In genomic region chr1:31984419-31985347, GRCh38 we compare ENCODE assay signal across 8 cellular contexts. TPM values are rescaled to one million over a fixed set of nuclear protein-coding genes. Genes with fewer than 3 reads are reported as not detected.
DNase-seq lines count a peak whose midpoint lies in the region; ATAC-seq and TF ChIP-seq lines count a peak whose summit lies in the region.

No MANE protein-coding gene starts in this region.

- peaks cover 55 to 62% (median 57%) of the 10 kb centered on the region in 3 donors for H3K4me1 Mint-ChIP-seq in T-cell
- peaks cover 32% of the 10 kb centered on the region for H3K4me1 Mint-ChIP-seq in CD14-positive monocyte

- no peak for TF ChIP-seq CTCF in CD14-positive monocyte (IDR thresholded peaks at IDR 0.05)

- POLR2A ChIA-PET in T-cell (lab: Charles Lee), result interaction anchor here in 1 of 2 donors (0.6 kb wide), 2 partner anchors 112 to 611 kb away, joined by 4 to 8 read pairs; no protein-coding TSS in a partner anchor

- ATAC-seq in T-cell (replicated peaks in 1 of 4) (peak; percentile 57 to 89 (median 88)), GM18498 (IDR thresholded peaks at IDR 0.05; ENCODE audit: unreplicated experiment) (no peak), GM19463 (IDR thresholded peaks at IDR 0.05; ENCODE audit: unreplicated experiment) (no peak)

- no peaks in the 10 kb centered on the region for H3K27me3 Mint-ChIP-seq in T-cell
- H3K27me3 Mint-ChIP-seq in CD14-positive monocyte (ENCODE audit: low read depth in 3 of 3), result peaks cover 0 to 5% (median 0%) of the 10 kb centered on the region in 3 donors

- CTCF ChIA-PET in T-cell (lab: Charles Lee), result interaction anchor here in 1 of 2 donors (0.6 to 1.4 kb wide), 5 partner anchors 14 to 928 kb away, joined by 3 to 6 read pairs (median 3); no protein-coding TSS in a partner anchor

- H3K4me3 Mint-ChIP-seq in T-cell, result peak overlapping the region in 2 of 3 donors; percentile 7 to 55
- H3K4me3 Mint-ChIP-seq in CD14-positive monocyte, result no peak overlapping the region

- peak overlapping the region; percentile 91 to 97 for H3K27ac Mint-ChIP-seq in T-cell
- H3K27ac Mint-ChIP-seq in CD14-positive monocyte, result peak overlapping the region in 1 of 7 donors; percentile 57

- DNase-seq in Daoy (ENCODE audit: low read depth) (peak; percentile 58), T-cell (peak in 18 of 34 experiments; percentile 4 to 50 (median 16)), posterior vena cava (ENCODE audit: low spot score) (peak; percentile 45), AG08396 (ENCODE audit: low spot score) (no peak), CD14-positive monocyte (ENCODE audit: low spot score) (no peak)
- DNase-seq in central memory CD4-positive, alpha-beta T cell, result peak; percentile 8

- H3K36me3 Mint-ChIP-seq in T-cell (no peaks in the 10 kb centered on the region), CD14-positive monocyte (no peaks in the 10 kb centered on the region)

- intact Hi-C loops in posterior vena cava (cut with DNase I), result loop anchor here in 1 of 2 donors (10.0 kb wide), 1 partner anchor 80 kb away; no protein-coding TSS in a partner anchor
- intact Hi-C loops in CD14-positive monocyte (cut with micrococcal nuclease), result no loop called here

- no peaks in the 10 kb centered on the region for H3K9me3 Mint-ChIP-seq in T-cell
- H3K9me3 Mint-ChIP-seq in CD14-positive monocyte, result peaks cover 0 to 3% (median 0%) of the 10 kb centered on the region in 7 donors

RNA-seq across cellular contexts. Expression of gene KHDRBS1, which starts 29.0 kb away (rescaled TPM):
- 64.2 and 64.7 TPM in 2 replicates for total RNA-seq in Daoy (2014; rRNA removed; shearing (Covaris generic))
- total RNA-seq in T-cell (100 to 1,000 TPM in 3 of 5 donors, 10 to 100 TPM in 2; 98.9 to 115 (median 111) TPM), posterior vena cava (10 to 100 TPM; 68.8 to 71.5 TPM)
- polyA plus RNA-seq in CD14-positive monocyte, result 10 to 100 TPM; 51.6 to 65.6 TPM

RNA-seq across cellular contexts. Expression of gene PTP4A2, which starts 46.5 kb away (rescaled TPM):
- 388 and 393 TPM in 2 replicates for total RNA-seq in Daoy (2014; rRNA removed; shearing (Covaris generic))
- total RNA-seq in T-cell, result 100 to 1,000 TPM; 187 to 341 (median 224) TPM
- 100 to 1,000 TPM; 259 to 375 TPM for total RNA-seq in posterior vena cava
- polyA plus RNA-seq in CD14-positive monocyte, result 100 to 1,000 TPM; 294 to 501 TPM

Comparison
In these comparisons a context has a peak if more than half of its experiments do, and no peak if none do; other contexts are left out.
1. DNase-seq: peak in Daoy (single experiment), T-cell (18 of 34), central memory CD4-positive, alpha-beta T cell (single experiment) and posterior vena cava (single experiment); none in AG08396 (single experiment) and CD14-positive monocyte (single experiment).
2. ATAC-seq: peak in T-cell (4 of 4); none in GM18498 (single experiment) and GM19463 (single experiment).
3. H3K4me3 Mint-ChIP-seq: peak in T-cell (2 of 3); none in CD14-positive monocyte (0 of 2).